ENCODE assay signal across 35 cellular contexts in genomic region chr1:206728588-206728987, GRCh38. TPM values are rescaled to one million over a fixed set of nuclear protein-coding genes. Genes with fewer than 3 reads are reported as not detected.
DNase-seq lines count a peak whose midpoint lies in the region; ATAC-seq and TF ChIP-seq lines count a peak whose summit lies in the region.
"Had no signal": no experiment of that assay in that cellular context is flagged by ENCODE, and none has a peak within 500 bp of the region (broad histone marks: within the 10 kb centered on the region; RNA-seq: fewer than 3 reads in every experiment).

No MANE protein-coding gene starts in this region.

- no peaks in the 10 kb centered on the region for H3K9me3 ChIP-seq in CD8-positive, alpha-beta T cell (ENCODE audit: low read length)
- no peaks in the 10 kb centered on the region for H3K9me3 ChIP-seq in neutrophil
- H3K9me3 ChIP-seq: MG63, spleen, testis had no signal

- H3K4me3 Mint-ChIP-seq in activated CD8-positive, alpha-beta memory T cell treated with anti-CD3 and anti-CD28 coated beads, Interleukin-2, amount 10 ng/mL, durations not matched to agents 7 days and 5 days: no peak overlapping the region
- H3K4me3 Mint-ChIP-seq in CD8-positive, alpha-beta T cell: no peak overlapping the region
- H3K4me3 Mint-ChIP-seq in effector memory CD8-positive, alpha-beta T cell: no peak overlapping the region
- H3K4me3 Mint-ChIP-seq: activated naive CD4-positive, alpha-beta T cell treated with anti-CD3 and anti-CD28 coated beads, Interleukin-2, amount 50 U/mL, for 24 hours; activated T-helper 17 cell treated with anti-CD3 and anti-CD28 coated beads, Interleukin-2, amount 50 U/mL, for 72 hours; endodermal cell; mesothelial cell of epicardium; T-helper 2 cell treated with Interferon-gamma antibody and Interleukin-4, amounts not matched to agents 5 μg/mL and 100 μg/mL, for 36 hours had no signal

- H3K4me3 ChIP-seq in CD8-positive, alpha-beta T cell (ENCODE audit: low read depth, low read length): no peak overlapping the region
- no peak overlapping the region for H3K4me3 ChIP-seq in neutrophil (ENCODE audit: low read depth in 1 of 2, low read length in 1 of 2)
- H3K4me3 ChIP-seq: K562, MG63, spleen, testis had no signal

- H3K9me3 Mint-ChIP-seq in activated CD8-positive, alpha-beta memory T cell treated with anti-CD3 and anti-CD28 coated beads, Interleukin-2, amount 10 ng/mL, durations not matched to agents 7 days and 5 days (ENCODE audit: low read depth): no peaks in the 10 kb centered on the region
- no peaks in the 10 kb centered on the region for H3K9me3 Mint-ChIP-seq in CD8-positive, alpha-beta T cell
- no peaks in the 10 kb centered on the region for H3K9me3 Mint-ChIP-seq in effector memory CD8-positive, alpha-beta T cell
- H3K9me3 Mint-ChIP-seq: activated naive CD4-positive, alpha-beta T cell treated with anti-CD3 and anti-CD28 coated beads, Interleukin-2, amount 50 U/mL, for 24 hours; activated T-helper 17 cell treated with anti-CD3 and anti-CD28 coated beads, Interleukin-2, amount 50 U/mL, for 72 hours; endodermal cell; mesothelial cell of epicardium; naive thymus-derived CD8-positive, alpha-beta T cell; T-helper 2 cell treated with Interferon-gamma antibody and Interleukin-4, amounts not matched to agents 5 μg/mL and 100 μg/mL, for 36 hours had no signal

- peak; percentile 33 for DNase-seq in activated CD8-positive, alpha-beta memory T cell treated with anti-CD3 and anti-CD28 coated beads, Interleukin-2, amount 10 ng/mL, durations not matched to agents 7 days and 5 days
- no peak for DNase-seq in activated CD8-positive, alpha-beta memory T cell treated with anti-CD3 and anti-CD28 coated beads, Interleukin-2, amount 50 U/mL, for 4 hours
- DNase-seq in CD8-positive, alpha-beta T cell: no peak
- DNase-seq in effector memory CD8-positive, alpha-beta T cell: no peak
- DNase-seq in activated effector memory CD4-positive, alpha-beta T cell treated with Interleukin-2 at 50 U/mL for 16 hours: no peak
- DNase-seq in AG20443 (ENCODE audit: low spot score): no peak
- no peak for DNase-seq in G401 (ENCODE audit: low spot score)
- DNase-seq: activated CD4-positive, alpha-beta T cell treated with anti-CD3 and anti-CD28 coated beads for 48 hours; AML-193; cortex of kidney; DMS153; endodermal cell; foreskin fibroblast; hippocampal formation; MG63; naive thymus-derived CD8-positive, alpha-beta T cell; NCI-H1105 treated with DMSO at 0.1 percent for 48 hours; NCI-H1930; NCI-H524 treated with DMSO at 0.1 percent for 48 hours; NK-92 treated with Interleukin-12 subunit alpha and Interleukin-12 subunit beta, amount 100 ng/mL, for 24 hours; PC-3; spleen; stimulated activated CD4-positive, alpha-beta T cell treated with anti-CD3 and anti-CD28 coated beads, Interleukin-2, amount 100 ng/mL, for 48 hours; testis; WERI-Rb-1 had no signal

- peaks cover 54% of the 10 kb centered on the region for H3K4me1 Mint-ChIP-seq in activated CD8-positive, alpha-beta memory T cell treated with anti-CD3 and anti-CD28 coated beads, Interleukin-2, amount 10 ng/mL, durations not matched to agents 7 days and 5 days
- H3K4me1 Mint-ChIP-seq in CD8-positive, alpha-beta T cell (ENCODE audit: low read depth): peaks cover 41% of the 10 kb centered on the region
- H3K4me1 Mint-ChIP-seq in effector memory CD8-positive, alpha-beta T cell (ENCODE audit: low read depth in 2 of 2): peaks cover 33 to 39% of the 10 kb centered on the region in 2 donors

- POLR2A ChIA-PET in CD8-positive, alpha-beta T cell (lab: Charles Lee): no interaction called here

- peaks cover 25% of the 10 kb centered on the region for H3K36me3 Mint-ChIP-seq in activated CD8-positive, alpha-beta memory T cell treated with anti-CD3 and anti-CD28 coated beads, Interleukin-2, amount 10 ng/mL, durations not matched to agents 7 days and 5 days
- peaks cover 52% of the 10 kb centered on the region for H3K36me3 Mint-ChIP-seq in CD8-positive, alpha-beta T cell
- peaks cover 68% of the 10 kb centered on the region for H3K36me3 Mint-ChIP-seq in effector memory CD8-positive, alpha-beta T cell (ENCODE audit: insufficient read depth)

- TF ChIP-seq CTCF in CD8-positive, alpha-beta T cell (IDR thresholded peaks at IDR 0.05): no peak
- TF ChIP-seq CTCF in neutrophil (IDR thresholded peaks at IDR 0.05): no peak

- peaks cover 21% of the 10 kb centered on the region for H3K4me1 ChIP-seq in CD8-positive, alpha-beta T cell (ENCODE audit: insufficient read depth, low read length)
- peaks cover 55% of the 10 kb centered on the region in 2 experiments for H3K4me1 ChIP-seq in neutrophil (ENCODE audit: control insufficient read depth in 1 of 2, insufficient read depth in 1 of 2, low read depth in 1 of 2, low read length in 1 of 2)
- H3K4me1 ChIP-seq: parathyroid adenoma had no signal

- no peak overlapping the region for H3K27ac Mint-ChIP-seq in activated CD8-positive, alpha-beta memory T cell treated with anti-CD3 and anti-CD28 coated beads, Interleukin-2, amount 10 ng/mL, durations not matched to agents 7 days and 5 days
- peak overlapping the region; percentile 37 for H3K27ac Mint-ChIP-seq in CD8-positive, alpha-beta T cell
- peak overlapping the region; percentile 22 to 94 for H3K27ac Mint-ChIP-seq in effector memory CD8-positive, alpha-beta T cell
- H3K27ac Mint-ChIP-seq: activated naive CD4-positive, alpha-beta T cell treated with anti-CD3 and anti-CD28 coated beads, Interleukin-2, amount 50 U/mL, for 24 hours; activated T-helper 17 cell treated with anti-CD3 and anti-CD28 coated beads, Interleukin-2, amount 50 U/mL, for 72 hours; endodermal cell; mesothelial cell of epicardium; T-helper 2 cell treated with Interferon-gamma antibody and Interleukin-4, amounts not matched to agents 5 μg/mL and 100 μg/mL, for 36 hours had no signal

- H3K27me3 Mint-ChIP-seq in activated CD8-positive, alpha-beta memory T cell treated with anti-CD3 and anti-CD28 coated beads, Interleukin-2, amount 10 ng/mL, durations not matched to agents 7 days and 5 days: no peaks in the 10 kb centered on the region
- H3K27me3 Mint-ChIP-seq in CD8-positive, alpha-beta T cell (ENCODE audit: low read depth): no peaks in the 10 kb centered on the region
- no peaks in the 10 kb centered on the region for H3K27me3 Mint-ChIP-seq in effector memory CD8-positive, alpha-beta T cell
- H3K27me3 Mint-ChIP-seq: activated naive CD4-positive, alpha-beta T cell treated with anti-CD3 and anti-CD28 coated beads, Interleukin-2, amount 50 U/mL, for 24 hours; activated T-helper 17 cell treated with anti-CD3 and anti-CD28 coated beads, Interleukin-2, amount 50 U/mL, for 72 hours had no signal

- intact Hi-C loops in CD8-positive, alpha-beta T cell (cut with DNase I, micrococcal nuclease): loop anchor here (5.0 kb wide), 2 partner anchors 41 to 349 kb away; no protein-coding TSS in a partner anchor

- H3K36me3 ChIP-seq in CD8-positive, alpha-beta T cell (ENCODE audit: insufficient read depth, low read length): peaks cover 16% of the 10 kb centered on the region
- H3K36me3 ChIP-seq in neutrophil: peaks cover 49% of the 10 kb centered on the region

- in situ Hi-C loops in G401 (cut with HindIII; ENCODE audit: low sequenced_read_pairs): no loop called here

- ATAC-seq in activated CD8-positive, alpha-beta memory T cell treated with anti-CD3 and anti-CD28 coated beads, Interleukin-2, amount 10 ng/mL, durations not matched to agents 7 days and 5 days: no peak
- ATAC-seq in CD8-positive, alpha-beta T cell: no peak
- no peak for ATAC-seq in effector memory CD8-positive, alpha-beta T cell (replicated peaks)
- ATAC-seq: activated T-helper 17 cell treated with anti-CD3 and anti-CD28 coated beads, Interleukin-2, amount 50 U/mL, for 72 hours; esophagus mucosa; K562; naive thymus-derived CD8-positive, alpha-beta T cell; PC-3 had no signal

- H3K27me3 ChIP-seq in CD8-positive, alpha-beta T cell (ENCODE audit: insufficient read depth, low read length): no peaks in the 10 kb centered on the region
- no peaks in the 10 kb centered on the region for H3K27me3 ChIP-seq in neutrophil
- H3K27me3 ChIP-seq: MG63, spleen, testis had no signal

- CTCF ChIA-PET in activated CD8-positive, alpha-beta memory T cell treated with anti-CD3 and anti-CD28 coated beads, Interleukin-2, amount 10 ng/mL, durations not matched to agents 7 days and 5 days (lab: Charles Lee): interaction anchor here (3.4 to 21.9 kb wide), 4 partner anchors 15 to 184 kb away, joined by 17 to 488 read pairs (median 68); no protein-coding TSS in a partner anchor
- CTCF ChIA-PET in CD8-positive, alpha-beta T cell (lab: Charles Lee): interaction anchor here (1.0 to 14.9 kb wide), 7 partner anchors 12 to 184 kb away, joined by 3 to 628 read pairs (median 25); no protein-coding TSS in a partner anchor

- no peak overlapping the region for H3K27ac ChIP-seq in CD8-positive, alpha-beta T cell (ENCODE audit: low read depth, low read length)
- H3K27ac ChIP-seq in neutrophil: peak overlapping the region; percentile 60
- H3K27ac ChIP-seq: parathyroid adenoma, testis had no signal

RNA-seq across cellular contexts. Expression of gene IL19, which starts 42.0 kb away (rescaled TPM):
- not detected for total RNA-seq in activated CD8-positive, alpha-beta memory T cell treated with anti-CD3 and anti-CD28 coated beads, Interleukin-2, amount 10 ng/mL, durations not matched to agents 7 days and 5 days
- total RNA-seq in CD8-positive, alpha-beta T cell: not detected
- not detected in 2 replicates for total RNA-seq in G401 (2014; rRNA removed; shearing (Covaris generic))
- total RNA-seq: activated T-helper 17 cell treated with anti-CD3 and anti-CD28 coated beads, Interleukin-2, amount 50 U/mL, for 72 hours; bronchial epithelial cell; endodermal cell; HT1080; K562; mesothelial cell of epicardium; naive thymus-derived CD8-positive, alpha-beta T cell; PC-3; testis had no signal

RNA-seq across cellular contexts. Expression of gene IL10, which starts 43.7 kb away (rescaled TPM):
- total RNA-seq in activated CD8-positive, alpha-beta memory T cell treated with anti-CD3 and anti-CD28 coated beads, Interleukin-2, amount 10 ng/mL, durations not matched to agents 7 days and 5 days: not detected
- 1 to 10 TPM in 1 of 2 experiments, under 1 TPM in 1; 0.78 to 1.0 TPM for total RNA-seq in CD8-positive, alpha-beta T cell
- total RNA-seq in G401 (2014; rRNA removed; shearing (Covaris generic)): not detected in 2 replicates
- total RNA-seq: bronchial epithelial cell; endodermal cell; HT1080; K562; mesothelial cell of epicardium; naive thymus-derived CD8-positive, alpha-beta T cell; PC-3 had no signal

RNA-seq across cellular contexts. Expression of gene MAPKAPK2, which starts 43.9 kb away (rescaled TPM):
- total RNA-seq in activated CD8-positive, alpha-beta memory T cell treated with anti-CD3 and anti-CD28 coated beads, Interleukin-2, amount 10 ng/mL, durations not matched to agents 7 days and 5 days: 10 to 100 TPM; 85.7 to 93.8 TPM
- 100 to 1,000 TPM; 218 to 225 TPM for total RNA-seq in CD8-positive, alpha-beta T cell
- 25.7 and 32.7 TPM in 2 replicates for total RNA-seq in G401 (2014; rRNA removed; shearing (Covaris generic))
